In the genomic region with DNA sequence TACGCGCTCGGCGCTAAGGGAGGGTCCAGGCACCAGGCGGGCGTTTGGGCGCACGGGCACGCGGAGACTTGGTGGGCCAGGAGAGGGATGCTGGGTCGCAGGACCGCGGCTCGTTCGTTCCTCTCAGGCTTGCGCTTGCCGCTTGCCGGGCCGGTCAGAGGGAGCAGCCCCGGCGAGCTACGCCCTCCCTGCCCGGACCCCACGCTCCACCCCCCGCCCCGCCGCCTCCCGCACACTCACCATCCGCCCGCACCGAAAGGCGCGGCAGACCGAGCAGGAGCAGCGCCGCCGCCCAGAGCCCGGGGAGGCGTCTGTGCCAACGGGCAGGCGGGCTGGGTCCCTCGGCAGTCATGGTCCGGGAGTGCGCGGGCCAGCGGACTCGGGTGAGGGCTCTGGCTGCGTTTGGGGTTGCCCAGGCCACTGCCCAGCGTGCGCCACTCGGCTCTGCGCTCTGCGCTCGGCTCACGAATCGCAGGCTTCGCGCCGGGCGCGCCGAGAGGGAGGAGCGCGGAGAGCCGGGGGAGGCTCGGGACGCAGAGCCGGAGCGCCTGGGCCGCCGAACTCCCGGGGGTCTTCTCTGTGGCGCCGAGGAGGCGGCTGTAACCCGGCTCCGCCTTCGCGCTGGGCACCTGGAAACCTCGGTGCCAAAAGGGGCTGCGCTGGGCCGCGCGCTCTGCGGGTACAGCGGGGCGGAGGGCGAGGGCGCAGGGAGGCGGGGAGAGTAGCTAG, we compare ENCODE assay signal across 8 cellular contexts. TPM values are rescaled to one million over a fixed set of nuclear protein-coding genes. Genes with fewer than 3 reads are reported as not detected.
A peak's percentile ranks its signal among the peaks of the same experiment; 100 is the strongest.
DNase-seq lines count a peak whose midpoint lies in the region; ATAC-seq, FAIRE-seq and TF ChIP-seq lines count a peak whose summit lies in the region.

A gene (minus strand): TSS at position 365 of the 729 bp plus-strand sequence. CDS start 13 bp downstream, at position 352.

- BruUV-seq in GM12878 (replicated peaks; lab: Mats Ljungman, UMichigan) = no TSS peak

- no peak for FAIRE-seq in GM12878 (lab: Jason Lieb, UNC)
- no peak for FAIRE-seq in keratinocyte (lab: Jason Lieb, UNC)

- H3K9me3 ChIP-seq in GM12878 (replicated peaks; ENCODE audit: control insufficient read depth, insufficient read depth, low read length) (no peaks in the 10 kb centered on the region), keratinocyte (ENCODE audit: control insufficient read depth, low read depth, low read length) (no peaks in the 10 kb centered on the region), subcutaneous abdominal adipose tissue (ENCODE audit: control insufficient read depth in 5 of 5, low read length in 5 of 5) (no peaks in the 10 kb centered on the region), colonic mucosa (no peaks in the 10 kb centered on the region)

- H3K4me2 ChIP-seq in GM12878 (ENCODE audit: control insufficient read depth, insufficient read depth) (0 out of 2 replicates have a peak within 1 kb of the TSS, but pooled peaks have one; percentile 17), keratinocyte (ENCODE audit: control insufficient read depth, extremely low read depth, insufficient read depth, low read depth, low read length) (peak within 1 kb of the TSS; percentile 43)

- H3K79me2 ChIP-seq in GM12878 (ENCODE audit: control insufficient read depth, insufficient read depth, low read length) (no peaks in the 10 kb centered on the region), keratinocyte (ENCODE audit: control insufficient read depth, insufficient read depth, low read length) (no peaks in the 10 kb centered on the region)

- no peak for TF ChIP-seq EP300 in GM12878 (IDR thresholded peaks at IDR 0.05; ENCODE audit: borderline replicate concordance in 1 of 2, control insufficient read depth in 1 of 2, low read depth in 2 of 2, low read length in 2 of 2)

- no peak for TF ChIP-seq CTCF in GM12878 (IDR thresholded peaks at IDR 0.05 in 2 of 3, conservative IDR thresholded peaks at IDR 0.05 in 1 of 3; ENCODE audit: control insufficient read depth in 2 of 3, extremely low read depth in 1 of 3, insufficient read depth in 1 of 3, low read depth in 3 of 3, low read length in 3 of 3)
- no peak for TF ChIP-seq CTCF in keratinocyte (optimal IDR thresholded peaks at IDR 0.05 in 1 of 3, IDR thresholded peaks at IDR 0.05 in 1 of 3, conservative IDR thresholded peaks at IDR 0.05 in 1 of 3; ENCODE audit: extremely low read depth in 1 of 3, insufficient read depth in 2 of 3, low read length in 3 of 3)
- TF ChIP-seq CTCF in colonic mucosa (IDR thresholded peaks at IDR 0.05) = no peak

- in situ Hi-C loops in GM12878 (cut with MboI) = no loop called here

- no peak within 1 kb of the TSS for H3K27ac ChIP-seq in GM12878 (ENCODE audit: control insufficient read depth, insufficient read depth)
- H3K27ac ChIP-seq in keratinocyte (ENCODE audit: control insufficient read depth, insufficient read depth, low read length) = no peak within 1 kb of the TSS
- H3K27ac ChIP-seq in subcutaneous abdominal adipose tissue (ENCODE audit: low read depth, low read length) = no peak within 1 kb of the TSS
- no peak within 1 kb of the TSS for H3K27ac ChIP-seq in colonic mucosa

- H3K4me1 ChIP-seq in GM12878 (ENCODE audit: control insufficient read depth, insufficient read depth, low read length) (no peaks in the 10 kb centered on the region), keratinocyte (ENCODE audit: control insufficient read depth, extremely low read depth, insufficient read depth, low read length) (no peaks in the 10 kb centered on the region), subcutaneous abdominal adipose tissue (ENCODE audit: control insufficient read depth in 5 of 5, insufficient read depth in 5 of 5, low read length in 5 of 5) (peaks cover 2 to 15% (median 13%) of the 10 kb centered on the region in 5 donors), colonic mucosa (no peaks in the 10 kb centered on the region)

- intact Hi-C loops in GM12878 (cut with micrococcal nuclease; ENCODE audit: unreplicated experiment) = no loop called here
- intact Hi-C loops in colonic mucosa (cut with DNase I) = no loop called here

- RAD21 ChIA-PET in GM12878 (lab: Charles Lee; ENCODE audit: unreplicated experiment) = no interaction called here

- peak; percentile 14 for DNase-seq in stimulated activated CD4-positive, alpha-beta T cell treated with anti-CD3 and anti-CD28 coated beads, Interleukin-15, amount 100 ng/mL, for 24 hours
- no peak for DNase-seq in stimulated activated CD4-positive, alpha-beta T cell treated with anti-CD3 and anti-CD28 coated beads, Interleukin-4, amount 100 ng/mL, for 24 hours
- DNase-seq in GM12878 (ENCODE audit: low read depth, low spot score) (no peak), keratinocyte (ENCODE audit: low read depth, low spot score) (no peak), NCI-H2081 treated with DMSO at 0.1 percent for 48 hours (lab: John Stamatoyannopoulos, UW) (no peak), kidney glomerular epithelial cell (lab: John Stamatoyannopoulos, UW) (no peak), colonic mucosa (no peak)

- CTCF ChIA-PET in GM12878 (lab: Yijun Ruan, JAX) = no interaction called here

- H3K27me3 ChIP-seq in GM12878 (replicated peaks in 1 of 2; ENCODE audit: control insufficient read depth in 2 of 2, insufficient read depth in 2 of 2, low read length in 1 of 2) (peaks cover 2 to 4% of the 10 kb centered on the region in 2 experiments; a peak in 2 of 4 replicates), keratinocyte (ENCODE audit: control insufficient read depth, extremely low read depth, insufficient read depth, low read length) (peaks cover 49% of the 10 kb centered on the region), subcutaneous abdominal adipose tissue (ENCODE audit: control insufficient read depth in 5 of 5, insufficient read depth in 4 of 5, low read length in 5 of 5) (peaks cover 9 to 21% (median 14%) of the 10 kb centered on the region in 5 donors), colonic mucosa (peaks cover 24% of the 10 kb centered on the region)

- dilution Hi-C loops in keratinocyte (cut with MboI; ENCODE audit: extremely low pct_ligation_motif_present, low sequenced_read_pairs) = no loop called here

- H2AFZ ChIP-seq in GM12878 (ENCODE audit: control insufficient read depth, low read depth, low read length) = no peak within 1 kb of the TSS
- H2AFZ ChIP-seq in keratinocyte (ENCODE audit: control insufficient read depth, low read length) = peak within 1 kb of the TSS; percentile 51

- POLR2A ChIA-PET in GM12878 (lab: Charles Lee) = no interaction called here

- ATAC-seq in GM12878 = peak; percentile 70

- H3K9me1 ChIP-seq in keratinocyte (ENCODE audit: control insufficient read depth, extremely low read depth, insufficient read depth, low read length) = no peaks in the 10 kb centered on the region

- no peak for TF ChIP-seq POLR2A in GM12878 (IDR thresholded peaks at IDR 0.05; ENCODE audit: low read depth, low read length)

- SMC1A ChIA-PET in GM12878 (lab: Charles Lee; ENCODE audit: uncharacterized antibody, unreplicated experiment) = interaction anchor here (1.4 kb wide), 1 partner anchor 12 kb away, joined by 3 read pairs; no protein-coding TSS in a partner anchor

- H3K36me3 ChIP-seq in GM12878 (ENCODE audit: control insufficient read depth in 2 of 2, insufficient read depth in 2 of 2, low read length in 1 of 2) (no peaks in the 10 kb centered on the region), keratinocyte (ENCODE audit: control insufficient read depth in 2 of 2, extremely low read depth in 1 of 2, insufficient read depth in 2 of 2, low read length in 2 of 2) (no peaks in the 10 kb centered on the region), subcutaneous abdominal adipose tissue (ENCODE audit: control insufficient read depth in 5 of 5, insufficient read depth in 5 of 5, low read length in 5 of 5) (no peaks in the 10 kb centered on the region), colonic mucosa (no peaks in the 10 kb centered on the region)

- H3K9ac ChIP-seq in GM12878 (ENCODE audit: control insufficient read depth, insufficient read depth, low read length) (no peak within 1 kb of the TSS), keratinocyte (ENCODE audit: control insufficient read depth, extremely low read depth, insufficient read depth, low read length) (no peak within 1 kb of the TSS), subcutaneous abdominal adipose tissue (ENCODE audit: low read length in 5 of 5) (no peak within 1 kb of the TSS), colonic mucosa (ENCODE audit: low read depth in 2 of 2, low read length in 2 of 2) (no peak within 1 kb of the TSS)

- 4% methylated on average over 57 of the region's 90 CpGs for WGBS in GM12878 (ENCODE audit: insufficient coverage, insufficient replicate concordance, low lambda C conversion rate, missing lambda C conversion rate)

- TF ChIP-seq RAD21 in GM12878 (IDR thresholded peaks at IDR 0.05; ENCODE audit: insufficient read depth, low read depth, low read length) = no peak

- H4K20me1 ChIP-seq in GM12878 (ENCODE audit: control insufficient read depth, insufficient read depth) (no peaks in the 10 kb centered on the region), keratinocyte (ENCODE audit: control insufficient read depth, extremely low read depth, insufficient read depth, low read length) (no peaks in the 10 kb centered on the region)

- H3K4me3 ChIP-seq in GM12878 (no peak within 1 kb of the TSS), keratinocyte (ENCODE audit: control insufficient read depth in 2 of 3, extremely low read depth in 1 of 3, insufficient read depth in 2 of 3, low read depth in 1 of 3, low read length in 3 of 3) (peak within 1 kb of the TSS in 2 of 3 experiments; percentile 22 to 35), subcutaneous abdominal adipose tissue (ENCODE audit: low read depth in 1 of 5, low read length in 5 of 5) (peak within 1 kb of the TSS in 4 of 5 donors; percentile 42 to 58 (median 52)), colonic mucosa (no peak within 1 kb of the TSS)

RNA-seq across cellular contexts. Expression of the gene that starts here (rescaled TPM):
- not detected in 2 replicates for total RNA-seq in GM12878 (2013; cell fraction: nucleolus; rRNA removed)
- total RNA-seq in GM12878 (2014; rRNA removed) = not detected in 2 replicates
- 0.04 and 0.18 TPM in 2 replicates for total RNA-seq in GM12878 (2014; rRNA removed; fragmentation: Illumina TruSeq; extraction: Trizol)
- 0.05 TPM in 1 of 2 replicates, not detected in the other for total RNA-seq in GM12878 (2021)
- polyA plus RNA-seq in GM12878 (2011; ENCODE audit: low read depth) = not detected
- polyA plus RNA-seq in GM12878 (2011; rRNA removed) = not detected in 2 replicates
- not detected in 2 replicates for polyA plus RNA-seq in GM12878 (2011; cell fraction: cytosol; rRNA removed)
- not detected in 2 replicates for polyA plus RNA-seq in GM12878 (2011; cell fraction: nucleus; rRNA removed)
- polyA plus RNA-seq in GM12878 (2012) = 0.04 TPM in 1 of 2 replicates, not detected in the other
- polyA plus RNA-seq in GM12878 (2014; fragmentation: Illumina TruSeq; extraction: Trizol) = 0.03 and 0.06 TPM in 2 replicates
- under 1 TPM; 0.02 to 0.04 TPM for polyA plus RNA-seq in GM12878 (2014; fragmentation: Nextera tagmentation; extraction: Ambion mirVana)
- polyA plus RNA-seq in GM12878 (2014; rRNA removed) = 0.01 TPM in 1 of 2 replicates, not detected in the other
- polyA plus RNA-seq in GM12878 (2016; fragmentation: Nextera tagmentation; extraction: Ambion mirVana) = not detected
- not detected in 2 replicates for polyA minus RNA-seq in GM12878 (2011; rRNA and poly(A)+ RNA removed)
- not detected in 2 replicates for polyA minus RNA-seq in GM12878 (2011; cell fraction: cytosol; rRNA and poly(A)+ RNA removed)
- polyA minus RNA-seq in GM12878 (2011; cell fraction: nucleus; rRNA and poly(A)+ RNA removed) = not detected in 2 replicates
- 0.03 to 0.09 TPM (median 0.05 TPM) in 3 replicates for polyA plus RNA-seq in keratinocyte
- 0.10 TPM for polyA plus RNA-seq in keratinocyte (2011; ENCODE audit: low read depth)
- polyA plus RNA-seq in keratinocyte (2011; cell fraction: cytosol; rRNA removed) = 0.01 and 0.03 TPM in 2 replicates
- 0.11 and 0.19 TPM in 2 replicates for polyA plus RNA-seq in keratinocyte (2011; cell fraction: nucleus; rRNA removed)
- 0.04 and 0.24 TPM in 2 replicates for polyA plus RNA-seq in keratinocyte (2012; ENCODE audit: low replicate concordance)
- 0.16 to 2.0 TPM (median 0.26 TPM) in 3 replicates for polyA minus RNA-seq in keratinocyte
- not detected for polyA minus RNA-seq in keratinocyte (2011; cell fraction: cytosol; rRNA and poly(A)+ RNA removed)
- polyA minus RNA-seq in keratinocyte (2011; cell fraction: nucleus; rRNA and poly(A)+ RNA removed) = 0.11 and 0.16 TPM in 2 replicates
- total RNA-seq in colonic mucosa = under 1 TPM; 0.17 to 0.35 TPM

Comparison
In these comparisons a context has a peak if more than half of its experiments do, and no peak if none do; other contexts are left out.
1. Peak in ATAC-seq and H3K4me2 ChIP-seq in GM12878; RNA of the gene not detected or under 1 TPM.
2. H3K4me3 ChIP-seq: peak in keratinocyte (2 of 3) and subcutaneous abdominal adipose tissue (4 of 5); none in GM12878 (single experiment) and colonic mucosa (single experiment).